In the genomic region with DNA sequence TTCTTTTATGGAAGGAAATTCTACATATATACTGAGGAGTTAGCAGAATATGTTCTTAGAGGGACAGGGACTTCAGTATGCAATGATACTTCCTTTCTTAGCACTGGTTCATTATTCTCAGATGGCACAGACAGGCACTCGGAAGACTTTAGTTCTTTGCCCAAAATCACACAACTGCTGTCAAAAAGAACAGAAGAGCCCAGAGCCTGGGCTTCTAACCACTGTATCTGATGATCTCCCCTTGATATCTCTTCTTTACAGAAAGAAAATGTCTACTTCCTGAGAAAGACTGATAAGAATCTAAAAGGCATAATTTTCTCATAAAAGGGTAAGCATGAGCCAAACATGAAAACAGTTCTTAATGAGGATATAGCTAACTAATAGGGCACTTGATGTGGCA, we compare ENCODE assay signal across 27 cellular contexts.
"Had no signal": no experiment of that assay in that cellular context is flagged by ENCODE, and none has a peak within 500 bp of the region (broad histone marks: within the 10 kb centered on the region; RNA-seq: fewer than 3 reads in every experiment).

No MANE protein-coding gene starts in this region.

- DNase-seq: IMR-90, Kasumi-1, MM.1S, NCI-H1092 treated with DMSO at 0.1 percent for 48 hours, NCI-H1417, NCI-H1436 treated with DMSO at 0.1 percent for 48 hours, NCI-H1694, NCI-H187 treated with DMSO at 0.1 percent for 48 hours, NCI-H2029 treated with DMSO at 0.1 percent for 48 hours, NCI-H2107, NCI-H2227 treated with DMSO at 0.1 percent for 48 hours, NCI-H446, NCI-H510A, NCI-H524 treated with DMSO at 0.1 percent for 48 hours, NCI-H69, NCI-H774, OCI-M1, PC-9, Peyer's patch, Right ventricle myocardium superior, RPMI8226, SIG-M5, SK-N-SH, T-helper 2 cell had no signal

- H3K9me3 ChIP-seq: Peyer's patch, SJSA1, SK-N-SH had no signal

- H3K27ac ChIP-seq: KMS-11, PC-9, Peyer's patch, SJSA1 had no signal

- H3K36me3 ChIP-seq: Peyer's patch, SJSA1 had no signal

- H3K9ac ChIP-seq: KMS-11, SK-N-SH had no signal

- H3K27me3 ChIP-seq: Peyer's patch, SJSA1 had no signal

- H3K4me3 ChIP-seq: K562, PC-9, Peyer's patch, SJSA1 had no signal

- H3K4me1 ChIP-seq: Peyer's patch, SJSA1 had no signal
